Comparison of ENCODE assay signal across 17 cellular contexts in genomic region chr19:30148039-30148438, GRCh38.
DNase-seq lines count a peak whose midpoint lies in the region; ATAC-seq and TF ChIP-seq lines count a peak whose summit lies in the region.
"Had no signal": no experiment of that assay in that cellular context is flagged by ENCODE, and none has a peak within 500 bp of the region (broad histone marks: within the 10 kb centered on the region; RNA-seq: fewer than 3 reads in every experiment).

No MANE protein-coding gene starts in this region.

- H2BK12ac ChIP-seq in neuronal stem cell (ENCODE audit: low read length): no peak overlapping the region

- no peak overlapping the region for H4K8ac ChIP-seq in neuronal stem cell (ENCODE audit: low read depth, low read length)

- ATAC-seq in HG03095 (IDR thresholded peaks at IDR 0.05; ENCODE audit: unreplicated experiment) (no peak), HG03045 (IDR thresholded peaks at IDR 0.05; ENCODE audit: unreplicated experiment) (no peak)
- ATAC-seq: CD8-positive, alpha-beta T cell had no signal

- H3K4me2 ChIP-seq in neuronal stem cell (ENCODE audit: insufficient read depth, low read length, poor library complexity, severe bottlenecking): no peak overlapping the region

- no peak overlapping the region for H3K14ac ChIP-seq in neuronal stem cell (ENCODE audit: low read length)

- H3K27me3 ChIP-seq in neuronal stem cell (ENCODE audit: control insufficient read depth in 3 of 3, insufficient read depth in 3 of 3, low read depth in 1 of 3, low read length in 3 of 3): peaks cover 0 to 10% (median 0%) of the 10 kb centered on the region in 3 experiments
- H3K27me3 ChIP-seq: BE2C, SJCRH30 had no signal

- H3K27ac ChIP-seq in RWPE1: no peak overlapping the region
- no peak overlapping the region for H3K27ac ChIP-seq in neuronal stem cell (replicated peaks; ENCODE audit: low read length)
- H3K27ac ChIP-seq: SJCRH30 had no signal

- H2BK120ac ChIP-seq in neuronal stem cell (ENCODE audit: low read depth, low read length): no peak overlapping the region

- H3K4ac ChIP-seq in neuronal stem cell (ENCODE audit: low read length): no peak overlapping the region

- no CpG with 5 or more reads among the region's 5 CpGs for WGBS in neuronal stem cell (ENCODE audit: extremely low coverage in 2 of 2, insufficient read length in 2 of 2, insufficient replicate concordance in 1 of 2), 2 donors

- no peaks in the 10 kb centered on the region for H3K9me3 ChIP-seq in neuronal stem cell (replicated peaks in 1 of 2; ENCODE audit: control insufficient read depth in 2 of 2, insufficient read depth in 1 of 2, low read depth in 1 of 2, low read length in 2 of 2)
- H3K9me3 ChIP-seq: BE2C, MG63, SJCRH30 had no signal

- H3K4me1 ChIP-seq in neuronal stem cell (ENCODE audit: control insufficient read depth in 2 of 2, insufficient read depth in 1 of 2, low read depth in 1 of 2, low read length in 2 of 2): peaks cover 0 to 11% of the 10 kb centered on the region in 2 donors
- H3K4me1 ChIP-seq: SJCRH30 had no signal

- no peaks in the 10 kb centered on the region for H3K36me3 ChIP-seq in neuronal stem cell (replicated peaks in 1 of 2; ENCODE audit: control insufficient read depth in 2 of 2, insufficient read depth in 2 of 2, low read length in 2 of 2)
- H3K36me3 ChIP-seq: BE2C, MG63, SJCRH30 had no signal

- CTCF ChIA-PET in RWPE1 (lab: Yijun Ruan, JAX): no interaction called here

- no peak overlapping the region for H3K9ac ChIP-seq in neuronal stem cell (ENCODE audit: low read depth, low read length, poor library complexity)

- H3K79me1 ChIP-seq in neuronal stem cell (ENCODE audit: low read depth, low read length): no peaks in the 10 kb centered on the region

- no peak overlapping the region for H2AK5ac ChIP-seq in neuronal stem cell (ENCODE audit: low read depth, low read length)

- H2BK15ac ChIP-seq in neuronal stem cell (ENCODE audit: low read length): no peak overlapping the region

- no peak overlapping the region for H3K18ac ChIP-seq in neuronal stem cell (ENCODE audit: low read length)

- H4K91ac ChIP-seq in neuronal stem cell (ENCODE audit: low read depth, low read length, poor library complexity): peak overlapping the region; percentile 68

- POLR2A ChIA-PET in RWPE1 (lab: Yijun Ruan, JAX; ENCODE audit: low non-redundant PET): no interaction called here

- no peak overlapping the region for H3K23ac ChIP-seq in neuronal stem cell (ENCODE audit: low read depth, low read length, poor library complexity)

- no peak for TF ChIP-seq CTCF in RWPE1 (conservative IDR thresholded peaks at IDR 0.05; ENCODE audit: low read depth)

- no peak overlapping the region for H3K4me3 ChIP-seq in neuronal stem cell (ENCODE audit: low read length in 2 of 2)
- H3K4me3 ChIP-seq: MG63, SJCRH30 had no signal

- peak overlapping the region; percentile 7 for H2BK5ac ChIP-seq in neuronal stem cell (ENCODE audit: low read length)

- H2AFZ ChIP-seq in neuronal stem cell (ENCODE audit: low read length): no peak overlapping the region

- DNase-seq in DMS153 treated with DMSO at 0.1 percent for 48 hours (lab: John Stamatoyannopoulos, UW; ENCODE audit: unreplicated experiment): peak; percentile 71
- peak; percentile 63 for DNase-seq in NCI-H1436 treated with DMSO at 0.1 percent for 48 hours (lab: John Stamatoyannopoulos, UW)
- peak; percentile 17 for DNase-seq in RWPE1 (ENCODE audit: low spot score)
- no peak for DNase-seq in neuronal stem cell (ENCODE audit: low spot score)
- no peak for DNase-seq in NCI-H1417 treated with DMSO at 0.1 percent for 48 hours (lab: John Stamatoyannopoulos, UW)
- DNase-seq: BE2C; CD8-positive, alpha-beta T cell; KG1; MG63; NCI-H1092 treated with DMSO at 0.1 percent for 48 hours; NCI-H2081 treated with DMSO at 0.1 percent for 48 hours; NCI-H2227 treated with DMSO at 0.1 percent for 48 hours; NCI-H69; SJCRH30; SW 1271 had no signal

Comparison
In these comparisons a context has a peak if more than half of its experiments do, and no peak if none do; other contexts are left out.
1. DNase-seq: peak in DMS153 treated with DMSO at 0.1 percent for 48 hours (single experiment), NCI-H1436 treated with DMSO at 0.1 percent for 48 hours (single experiment) and RWPE1 (single experiment); none in neuronal stem cell (single experiment) and NCI-H1417 treated with DMSO at 0.1 percent for 48 hours (single experiment).